1 cellular context compared by ENCODE assay signal in the genomic region with DNA sequence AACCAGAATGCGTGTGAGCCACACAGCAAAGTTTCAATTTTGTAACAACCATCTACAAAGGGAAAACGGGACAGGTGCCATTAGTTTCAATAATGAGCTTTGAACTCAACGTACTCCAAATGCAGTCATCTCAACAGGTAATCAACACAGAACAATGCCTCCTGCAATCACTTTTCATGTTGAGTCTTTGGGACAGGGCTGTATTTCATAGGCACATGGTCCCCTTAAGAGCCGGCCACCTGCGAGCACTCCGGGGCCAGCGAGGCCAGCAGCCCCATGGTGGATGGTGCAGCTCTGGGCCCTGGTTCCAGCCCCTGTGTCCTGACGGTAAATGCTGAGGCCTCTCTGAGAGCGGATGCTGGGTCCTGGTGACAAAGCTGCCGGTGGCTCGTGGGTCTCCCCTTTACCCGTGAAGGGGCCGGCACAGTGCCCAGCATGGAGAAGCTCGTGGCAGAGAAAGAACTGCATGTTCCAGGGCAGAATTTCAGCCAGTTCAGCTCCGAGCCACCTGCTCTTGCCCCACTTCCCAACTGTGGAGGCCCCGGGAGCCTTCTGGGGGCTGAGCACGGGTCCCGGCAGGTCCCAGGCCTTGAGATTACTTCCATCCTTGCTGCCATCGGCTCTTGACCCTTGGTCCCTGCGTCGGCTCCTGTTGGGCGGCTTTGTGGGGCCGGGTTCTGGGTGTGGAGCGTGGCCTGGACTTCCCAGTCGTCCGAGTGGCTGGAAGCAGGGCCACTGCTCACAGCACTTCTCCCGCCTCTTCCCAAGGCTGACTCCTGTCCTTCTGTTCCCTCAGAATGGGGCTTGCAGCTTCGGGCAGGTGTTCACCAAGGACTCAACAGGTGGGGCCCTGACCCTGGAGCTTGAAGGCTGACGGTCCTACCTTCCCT.
TF ChIP-seq lines count a peak whose summit lies in the region.

No MANE protein-coding gene starts in this region.

TF ChIP-seq in HepG2, 621 proteins besides CTCF, POLR2A, EP300 and RAD21 (continued from another document and continues in another):
- TF ChIP-seq POLR2AphosphoS2 (IDR thresholded peaks at IDR 0.05; ENCODE audit: low read depth, low read length) (no peak), ZNF746 (CRISPR knock-in tag; IDR thresholded peaks at IDR 0.05) (no peak; the same call in 1 of the 2 replicates), RARG (CRISPR knock-in tag; IDR thresholded peaks at IDR 0.05; ENCODE audit: low read depth) (no peak), IKZF4 (CRISPR knock-in tag; IDR thresholded peaks at IDR 0.05; ENCODE audit: borderline replicate concordance, low read depth, not compliant biosample characterization) (no peak), PRMT3 (CRISPR knock-in tag; IDR thresholded peaks at IDR 0.05; ENCODE audit: borderline replicate concordance, low read depth) (no peak), RBM22 (optimal IDR thresholded peaks at IDR 0.05; ENCODE audit: low read length) (no peak), HNF4A (CRISPR knock-in tag; IDR thresholded peaks at IDR 0.05) (peak; percentile 42; the same call in 1 of the 2 replicates), NRL (CRISPR knock-in tag; IDR thresholded peaks at IDR 0.05; ENCODE audit: borderline replicate concordance) (peak; percentile 53; the same call in 1 of the 2 replicates), NPAS2 (CRISPR knock-in tag; IDR thresholded peaks at IDR 0.05; ENCODE audit: borderline replicate concordance) (no peak), NR2F6 (IDR thresholded peaks at IDR 0.05) (no peak), NR2F6 (CRISPR knock-in tag; IDR thresholded peaks at IDR 0.05) (no peak), HOXA3 (CRISPR knock-in tag; IDR thresholded peaks at IDR 0.05) (no peak), ZNF253 (CRISPR knock-in tag; IDR thresholded peaks at IDR 0.05; ENCODE audit: borderline replicate concordance) (no peak), SP2 (CRISPR knock-in tag; IDR thresholded peaks at IDR 0.05) (no peak), ZNF296 (CRISPR knock-in tag; conservative IDR thresholded peaks at IDR 0.05) (no peak), TRIM24 (CRISPR knock-in tag; IDR thresholded peaks at IDR 0.05) (no peak), ARID3A (IDR thresholded peaks at IDR 0.05; ENCODE audit: low read depth, low read length) (no peak), AGO1 (IDR thresholded peaks at IDR 0.05; ENCODE audit: low read depth, low read length, poor library complexity, severe bottlenecking) (no peak), JUN (CRISPR knock-in tag; IDR thresholded peaks at IDR 0.05) (no peak), ZNF7 (CRISPR knock-in tag; IDR thresholded peaks at IDR 0.05) (no peak), PLSCR1 (CRISPR knock-in tag; IDR thresholded peaks at IDR 0.05; ENCODE audit: borderline replicate concordance) (no peak), ZNF124 (CRISPR knock-in tag; IDR thresholded peaks at IDR 0.05) (no peak), DNMT3B (CRISPR knock-in tag; conservative IDR thresholded peaks at IDR 0.05) (no peak), RFX3 (CRISPR knock-in tag; IDR thresholded peaks at IDR 0.05) (no peak), ZNF496 (CRISPR knock-in tag; IDR thresholded peaks at IDR 0.05; ENCODE audit: insufficient replicate concordance) (no peak), NFKB2 (CRISPR knock-in tag; IDR thresholded peaks at IDR 0.05; ENCODE audit: borderline replicate concordance) (no peak), CC2D1A (CRISPR knock-in tag; IDR thresholded peaks at IDR 0.05) (no peak), ZBTB21 (CRISPR knock-in tag; IDR thresholded peaks at IDR 0.05) (no peak), MTF2 (CRISPR knock-in tag; IDR thresholded peaks at IDR 0.05; ENCODE audit: borderline replicate concordance) (no peak), SMAD1 (CRISPR knock-in tag; IDR thresholded peaks at IDR 0.05; ENCODE audit: borderline replicate concordance, low read depth) (no peak), ZMYM2 (CRISPR knock-in tag; IDR thresholded peaks at IDR 0.05) (no peak), JUND (CRISPR knock-in tag; IDR thresholded peaks at IDR 0.05) (no peak), TAF1 (CRISPR knock-in tag; IDR thresholded peaks at IDR 0.05) (no peak)
- TF ChIP-seq, protein P1, sequence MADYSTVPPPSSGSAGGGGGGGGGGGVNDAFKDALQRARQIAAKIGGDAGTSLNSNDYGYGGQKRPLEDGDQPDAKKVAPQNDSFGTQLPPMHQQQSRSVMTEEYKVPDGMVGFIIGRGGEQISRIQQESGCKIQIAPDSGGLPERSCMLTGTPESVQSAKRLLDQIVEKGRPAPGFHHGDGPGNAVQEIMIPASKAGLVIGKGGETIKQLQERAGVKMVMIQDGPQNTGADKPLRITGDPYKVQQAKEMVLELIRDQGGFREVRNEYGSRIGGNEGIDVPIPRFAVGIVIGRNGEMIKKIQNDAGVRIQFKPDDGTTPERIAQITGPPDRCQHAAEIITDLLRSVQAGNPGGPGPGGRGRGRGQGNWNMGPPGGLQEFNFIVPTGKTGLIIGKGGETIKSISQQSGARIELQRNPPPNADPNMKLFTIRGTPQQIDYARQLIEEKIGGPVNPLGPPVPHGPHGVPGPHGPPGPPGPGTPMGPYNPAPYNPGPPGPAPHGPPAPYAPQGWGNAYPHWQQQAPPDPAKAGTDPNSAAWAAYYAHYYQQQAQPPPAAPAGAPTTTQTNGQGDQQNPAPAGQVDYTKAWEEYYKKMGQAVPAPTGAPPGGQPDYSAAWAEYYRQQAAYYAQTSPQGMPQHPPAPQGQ (CRISPR knock-in tag; IDR thresholded peaks at IDR 0.05; ENCODE audit: borderline replicate concordance): no peak
- TF ChIP-seq, protein P2, sequence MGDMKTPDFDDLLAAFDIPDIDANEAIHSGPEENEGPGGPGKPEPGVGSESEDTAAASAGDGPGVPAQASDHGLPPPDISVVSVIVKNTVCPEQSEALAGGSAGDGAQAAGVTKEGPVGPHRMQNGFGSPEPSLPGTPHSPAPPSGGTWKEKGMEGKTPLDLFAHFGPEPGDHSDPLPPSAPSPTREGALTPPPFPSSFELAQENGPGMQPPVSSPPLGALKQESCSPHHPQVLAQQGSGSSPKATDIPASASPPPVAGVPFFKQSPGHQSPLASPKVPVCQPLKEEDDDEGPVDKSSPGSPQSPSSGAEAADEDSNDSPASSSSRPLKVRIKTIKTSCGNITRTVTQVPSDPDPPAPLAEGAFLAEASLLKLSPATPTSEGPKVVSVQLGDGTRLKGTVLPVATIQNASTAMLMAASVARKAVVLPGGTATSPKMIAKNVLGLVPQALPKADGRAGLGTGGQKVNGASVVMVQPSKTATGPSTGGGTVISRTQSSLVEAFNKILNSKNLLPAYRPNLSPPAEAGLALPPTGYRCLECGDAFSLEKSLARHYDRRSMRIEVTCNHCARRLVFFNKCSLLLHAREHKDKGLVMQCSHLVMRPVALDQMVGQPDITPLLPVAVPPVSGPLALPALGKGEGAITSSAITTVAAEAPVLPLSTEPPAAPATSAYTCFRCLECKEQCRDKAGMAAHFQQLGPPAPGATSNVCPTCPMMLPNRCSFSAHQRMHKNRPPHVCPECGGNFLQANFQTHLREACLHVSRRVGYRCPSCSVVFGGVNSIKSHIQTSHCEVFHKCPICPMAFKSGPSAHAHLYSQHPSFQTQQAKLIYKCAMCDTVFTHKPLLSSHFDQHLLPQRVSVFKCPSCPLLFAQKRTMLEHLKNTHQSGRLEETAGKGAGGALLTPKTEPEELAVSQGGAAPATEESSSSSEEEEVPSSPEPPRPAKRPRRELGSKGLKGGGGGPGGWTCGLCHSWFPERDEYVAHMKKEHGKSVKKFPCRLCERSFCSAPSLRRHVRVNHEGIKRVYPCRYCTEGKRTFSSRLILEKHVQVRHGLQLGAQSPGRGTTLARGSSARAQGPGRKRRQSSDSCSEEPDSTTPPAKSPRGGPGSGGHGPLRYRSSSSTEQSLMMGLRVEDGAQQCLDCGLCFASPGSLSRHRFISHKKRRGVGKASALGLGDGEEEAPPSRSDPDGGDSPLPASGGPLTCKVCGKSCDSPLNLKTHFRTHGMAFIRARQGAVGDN (CRISPR knock-in tag; IDR thresholded peaks at IDR 0.05): peak; percentile 73
- TF ChIP-seq, protein P3, sequence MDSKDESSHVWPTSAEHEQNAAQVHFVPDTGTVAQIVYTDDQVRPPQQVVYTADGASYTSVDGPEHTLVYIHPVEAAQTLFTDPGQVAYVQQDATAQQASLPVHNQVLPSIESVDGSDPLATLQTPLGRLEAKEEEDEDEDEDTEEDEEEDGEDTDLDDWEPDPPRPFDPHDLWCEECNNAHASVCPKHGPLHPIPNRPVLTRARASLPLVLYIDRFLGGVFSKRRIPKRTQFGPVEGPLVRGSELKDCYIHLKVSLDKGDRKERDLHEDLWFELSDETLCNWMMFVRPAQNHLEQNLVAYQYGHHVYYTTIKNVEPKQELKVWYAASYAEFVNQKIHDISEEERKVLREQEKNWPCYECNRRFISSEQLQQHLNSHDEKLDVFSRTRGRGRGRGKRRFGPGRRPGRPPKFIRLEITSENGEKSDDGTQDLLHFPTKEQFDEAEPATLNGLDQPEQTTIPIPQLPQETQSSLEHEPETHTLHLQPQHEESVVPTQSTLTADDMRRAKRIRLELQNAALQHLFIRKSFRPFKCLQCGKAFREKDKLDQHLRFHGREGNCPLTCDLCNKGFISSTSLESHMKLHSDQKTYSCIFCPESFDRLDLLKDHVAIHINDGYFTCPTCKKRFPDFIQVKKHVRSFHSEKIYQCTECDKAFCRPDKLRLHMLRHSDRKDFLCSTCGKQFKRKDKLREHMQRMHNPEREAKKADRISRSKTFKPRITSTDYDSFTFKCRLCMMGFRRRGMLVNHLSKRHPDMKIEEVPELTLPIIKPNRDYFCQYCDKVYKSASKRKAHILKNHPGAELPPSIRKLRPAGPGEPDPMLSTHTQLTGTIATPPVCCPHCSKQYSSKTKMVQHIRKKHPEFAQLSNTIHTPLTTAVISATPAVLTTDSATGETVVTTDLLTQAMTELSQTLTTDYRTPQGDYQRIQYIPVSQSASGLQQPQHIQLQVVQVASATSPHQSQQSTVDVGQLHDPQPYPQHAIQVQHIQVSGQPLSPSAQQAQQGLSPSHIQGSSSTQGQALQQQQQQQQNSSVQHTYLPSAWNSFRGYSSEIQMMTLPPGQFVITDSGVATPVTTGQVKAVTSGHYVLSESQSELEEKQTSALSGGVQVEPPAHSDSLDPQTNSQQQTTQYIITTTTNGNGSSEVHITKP (CRISPR knock-in tag; IDR thresholded peaks at IDR 0.05; ENCODE audit: low read depth): no peak
- TF ChIP-seq, protein P4, sequence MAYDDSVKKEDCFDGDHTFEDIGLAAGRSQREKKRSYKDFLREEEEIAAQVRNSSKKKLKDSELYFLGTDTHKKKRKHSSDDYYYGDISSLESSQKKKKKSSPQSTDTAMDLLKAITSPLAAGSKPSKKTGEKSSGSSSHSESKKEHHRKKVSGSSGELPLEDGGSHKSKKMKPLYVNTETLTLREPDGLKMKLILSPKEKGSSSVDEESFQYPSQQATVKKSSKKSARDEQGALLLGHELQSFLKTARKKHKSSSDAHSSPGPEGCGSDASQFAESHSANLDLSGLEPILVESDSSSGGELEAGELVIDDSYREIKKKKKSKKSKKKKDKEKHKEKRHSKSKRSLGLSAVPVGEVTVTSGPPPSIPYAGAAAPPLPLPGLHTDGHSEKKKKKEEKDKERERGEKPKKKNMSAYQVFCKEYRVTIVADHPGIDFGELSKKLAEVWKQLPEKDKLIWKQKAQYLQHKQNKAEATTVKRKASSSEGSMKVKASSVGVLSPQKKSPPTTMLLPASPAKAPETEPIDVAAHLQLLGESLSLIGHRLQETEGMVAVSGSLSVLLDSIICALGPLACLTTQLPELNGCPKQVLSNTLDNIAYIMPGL (CRISPR knock-in tag; IDR thresholded peaks at IDR 0.05; ENCODE audit: borderline replicate concordance in 1 of 2, low read depth in 1 of 2): no peak
- TF ChIP-seq, protein P5, sequence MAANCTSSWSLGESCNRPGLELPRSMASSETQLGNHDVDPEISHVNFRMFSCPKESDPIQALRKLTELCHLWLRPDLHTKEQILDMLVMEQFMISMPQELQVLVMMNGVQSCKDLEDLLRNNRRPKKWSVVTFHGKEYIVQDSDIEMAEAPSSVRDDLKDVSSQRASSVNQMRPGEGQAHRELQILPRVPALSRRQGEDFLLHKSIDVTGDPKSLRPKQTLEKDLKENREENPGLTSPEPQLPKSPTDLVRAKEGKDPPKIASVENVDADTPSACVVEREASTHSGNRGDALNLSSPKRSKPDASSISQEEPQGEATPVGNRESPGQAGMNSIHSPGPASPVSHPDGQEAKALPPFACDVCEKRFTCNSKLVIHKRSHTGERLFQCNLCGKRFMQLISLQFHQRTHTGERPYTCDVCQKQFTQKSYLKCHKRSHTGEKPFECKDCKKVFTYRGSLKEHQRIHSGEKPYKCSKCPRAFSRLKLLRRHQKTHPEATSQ (CRISPR knock-in tag; IDR thresholded peaks at IDR 0.05; ENCODE audit: borderline replicate concordance): no peak
- TF ChIP-seq, protein P6, sequence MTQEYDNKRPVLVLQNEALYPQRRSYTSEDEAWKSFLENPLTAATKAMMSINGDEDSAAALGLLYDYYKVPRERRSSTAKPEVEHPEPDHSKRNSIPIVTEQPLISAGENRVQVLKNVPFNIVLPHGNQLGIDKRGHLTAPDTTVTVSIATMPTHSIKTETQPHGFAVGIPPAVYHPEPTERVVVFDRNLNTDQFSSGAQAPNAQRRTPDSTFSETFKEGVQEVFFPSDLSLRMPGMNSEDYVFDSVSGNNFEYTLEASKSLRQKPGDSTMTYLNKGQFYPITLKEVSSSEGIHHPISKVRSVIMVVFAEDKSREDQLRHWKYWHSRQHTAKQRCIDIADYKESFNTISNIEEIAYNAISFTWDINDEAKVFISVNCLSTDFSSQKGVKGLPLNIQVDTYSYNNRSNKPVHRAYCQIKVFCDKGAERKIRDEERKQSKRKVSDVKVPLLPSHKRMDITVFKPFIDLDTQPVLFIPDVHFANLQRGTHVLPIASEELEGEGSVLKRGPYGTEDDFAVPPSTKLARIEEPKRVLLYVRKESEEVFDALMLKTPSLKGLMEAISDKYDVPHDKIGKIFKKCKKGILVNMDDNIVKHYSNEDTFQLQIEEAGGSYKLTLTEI (CRISPR knock-in tag; conservative IDR thresholded peaks at IDR 0.05): no peak
- TF ChIP-seq, protein P7, sequence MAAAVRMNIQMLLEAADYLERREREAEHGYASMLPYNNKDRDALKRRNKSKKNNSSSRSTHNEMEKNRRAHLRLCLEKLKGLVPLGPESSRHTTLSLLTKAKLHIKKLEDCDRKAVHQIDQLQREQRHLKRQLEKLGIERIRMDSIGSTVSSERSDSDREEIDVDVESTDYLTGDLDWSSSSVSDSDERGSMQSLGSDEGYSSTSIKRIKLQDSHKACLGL (CRISPR knock-in tag; IDR thresholded peaks at IDR 0.05): 0 out of 2 replicates have a peak, but pooled peaks have one; percentile 24
